In genomic region chr7:98329100-98329871, GRCh38 we compare ENCODE assay signal across 1 cellular context.
TF ChIP-seq lines count a peak whose summit lies in the region.

No MANE protein-coding gene starts in this region.

TF ChIP-seq in GM23338, 12 proteins besides CTCF, POLR2A, EP300 and RAD21 (continued from another document):
- TF ChIP-seq, protein P1, sequence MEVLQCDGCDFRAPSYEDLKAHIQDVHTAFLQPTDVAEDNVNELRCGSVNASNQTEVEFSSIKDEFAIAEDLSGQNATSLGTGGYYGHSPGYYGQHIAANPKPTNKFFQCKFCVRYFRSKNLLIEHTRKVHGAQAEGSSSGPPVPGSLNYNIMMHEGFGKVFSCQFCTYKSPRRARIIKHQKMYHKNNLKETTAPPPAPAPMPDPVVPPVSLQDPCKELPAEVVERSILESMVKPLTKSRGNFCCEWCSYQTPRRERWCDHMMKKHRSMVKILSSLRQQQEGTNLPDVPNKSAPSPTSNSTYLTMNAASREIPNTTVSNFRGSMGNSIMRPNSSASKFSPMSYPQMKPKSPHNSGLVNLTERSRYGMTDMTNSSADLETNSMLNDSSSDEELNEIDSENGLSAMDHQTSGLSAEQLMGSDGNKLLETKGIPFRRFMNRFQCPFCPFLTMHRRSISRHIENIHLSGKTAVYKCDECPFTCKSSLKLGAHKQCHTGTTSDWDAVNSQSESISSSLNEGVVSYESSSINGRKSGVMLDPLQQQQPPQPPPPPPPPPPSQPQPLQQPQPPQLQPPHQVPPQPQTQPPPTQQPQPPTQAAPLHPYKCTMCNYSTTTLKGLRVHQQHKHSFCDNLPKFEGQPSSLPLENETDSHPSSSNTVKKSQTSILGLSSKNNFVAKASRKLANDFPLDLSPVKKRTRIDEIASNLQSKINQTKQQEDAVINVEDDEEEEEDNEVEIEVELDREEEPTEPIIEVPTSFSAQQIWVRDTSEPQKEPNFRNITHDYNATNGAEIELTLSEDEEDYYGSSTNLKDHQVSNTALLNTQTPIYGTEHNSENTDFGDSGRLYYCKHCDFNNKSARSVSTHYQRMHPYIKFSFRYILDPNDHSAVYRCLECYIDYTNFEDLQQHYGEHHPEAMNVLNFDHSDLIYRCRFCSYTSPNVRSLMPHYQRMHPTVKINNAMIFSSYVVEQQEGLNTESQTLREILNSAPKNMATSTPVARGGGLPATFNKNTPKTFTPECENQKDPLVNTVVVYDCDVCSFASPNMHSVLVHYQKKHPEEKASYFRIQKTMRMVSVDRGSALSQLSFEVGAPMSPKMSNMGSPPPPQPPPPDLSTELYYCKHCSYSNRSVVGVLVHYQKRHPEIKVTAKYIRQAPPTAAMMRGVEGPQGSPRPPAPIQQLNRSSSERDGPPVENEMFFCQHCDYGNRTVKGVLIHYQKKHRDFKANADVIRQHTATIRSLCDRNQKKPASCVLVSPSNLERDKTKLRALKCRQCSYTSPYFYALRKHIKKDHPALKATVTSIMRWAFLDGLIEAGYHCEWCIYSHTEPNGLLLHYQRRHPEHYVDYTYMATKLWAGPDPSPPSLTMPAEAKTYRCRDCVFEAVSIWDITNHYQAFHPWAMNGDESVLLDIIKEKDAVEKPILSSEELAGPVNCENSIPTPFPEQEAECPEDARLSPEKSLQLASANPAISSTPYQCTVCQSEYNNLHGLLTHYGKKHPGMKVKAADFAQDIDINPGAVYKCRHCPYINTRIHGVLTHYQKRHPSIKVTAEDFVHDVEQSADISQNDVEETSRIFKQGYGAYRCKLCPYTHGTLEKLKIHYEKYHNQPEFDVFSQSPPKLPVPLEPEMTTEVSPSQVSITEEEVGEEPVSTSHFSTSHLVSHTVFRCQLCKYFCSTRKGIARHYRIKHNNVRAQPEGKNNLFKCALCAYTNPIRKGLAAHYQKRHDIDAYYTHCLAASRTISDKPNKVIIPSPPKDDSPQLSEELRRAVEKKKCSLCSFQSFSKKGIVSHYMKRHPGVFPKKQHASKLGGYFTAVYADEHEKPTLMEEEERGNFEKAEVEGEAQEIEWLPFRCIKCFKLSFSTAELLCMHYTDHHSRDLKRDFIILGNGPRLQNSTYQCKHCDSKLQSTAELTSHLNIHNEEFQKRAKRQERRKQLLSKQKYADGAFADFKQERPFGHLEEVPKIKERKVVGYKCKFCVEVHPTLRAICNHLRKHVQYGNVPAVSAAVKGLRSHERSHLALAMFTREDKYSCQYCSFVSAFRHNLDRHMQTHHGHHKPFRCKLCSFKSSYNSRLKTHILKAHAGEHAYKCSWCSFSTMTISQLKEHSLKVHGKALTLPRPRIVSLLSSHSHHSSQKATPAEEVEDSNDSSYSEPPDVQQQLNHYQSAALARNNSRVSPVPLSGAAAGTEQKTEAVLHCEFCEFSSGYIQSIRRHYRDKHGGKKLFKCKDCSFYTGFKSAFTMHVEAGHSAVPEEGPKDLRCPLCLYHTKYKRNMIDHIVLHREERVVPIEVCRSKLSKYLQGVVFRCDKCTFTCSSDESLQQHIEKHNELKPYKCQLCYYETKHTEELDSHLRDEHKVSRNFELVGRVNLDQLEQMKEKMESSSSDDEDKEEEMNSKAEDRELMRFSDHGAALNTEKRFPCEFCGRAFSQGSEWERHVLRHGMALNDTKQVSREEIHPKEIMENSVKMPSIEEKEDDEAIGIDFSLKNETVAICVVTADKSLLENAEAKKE (CRISPR knock-in tag; IDR thresholded peaks at IDR 0.05), result no peak
